In the genomic region with DNA sequence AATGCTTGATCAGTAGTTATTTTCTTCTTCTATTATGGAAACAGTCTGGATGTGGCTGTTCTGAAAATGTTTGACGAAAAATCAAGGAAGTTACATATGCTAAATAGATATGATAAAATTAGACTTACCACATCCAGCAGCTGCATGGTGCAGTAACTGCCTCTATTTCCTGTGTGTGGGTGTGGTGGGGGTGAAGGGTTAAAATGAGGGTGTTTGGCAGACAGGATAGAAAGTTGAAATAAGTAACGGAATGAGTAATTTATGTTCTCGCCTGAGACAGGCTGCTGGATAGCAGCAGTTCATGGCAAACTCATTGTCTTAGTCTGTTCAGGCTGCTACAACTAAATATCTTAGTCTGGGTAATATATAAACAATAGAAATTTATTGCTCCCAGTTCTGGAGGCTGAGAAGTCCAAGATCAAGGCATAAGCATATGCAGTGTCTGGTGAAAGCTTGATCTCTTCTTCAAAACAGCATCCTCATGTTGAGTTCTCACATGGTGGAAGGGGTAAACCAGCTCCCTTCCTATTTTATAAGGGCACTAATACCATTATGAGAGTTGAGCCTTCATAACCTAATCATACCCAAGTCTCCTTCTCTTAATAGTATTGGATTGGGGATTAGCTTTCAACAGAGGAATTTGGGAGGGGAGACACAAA, we compare ENCODE assay signal across 11 cellular contexts.
A peak's percentile ranks its signal among the peaks of the same experiment; 100 is the strongest.
DNase-seq lines count a peak whose midpoint lies in the region; ATAC-seq and TF ChIP-seq lines count a peak whose summit lies in the region.
"Had no signal": no experiment of that assay in that cellular context is flagged by ENCODE, and none has a peak within 500 bp of the region (broad histone marks: within the 10 kb centered on the region; RNA-seq: fewer than 3 reads in every experiment).

No MANE protein-coding gene starts in this region.

- H3K4me1 Mint-ChIP-seq in T-cell (peaks cover 14 to 19% (median 14%) of the 10 kb centered on the region in 3 donors), nephron progenitor cell (no peaks in the 10 kb centered on the region)

- no peaks in the 10 kb centered on the region for H3K36me3 Mint-ChIP-seq in T-cell
- no peaks in the 10 kb centered on the region for H3K36me3 Mint-ChIP-seq in nephron progenitor cell (ENCODE audit: low read depth)

- no peak for DNase-seq in activated CD4-positive, CD25-positive, alpha-beta regulatory T cell treated with anti-CD3 and anti-CD28 coated beads, Interleukin-2, amount 50 U/mL, for 72 hours
- DNase-seq in T-cell (peak in 9 of 34 experiments; percentile 5 to 50 (median 14)), nephron progenitor cell (no peak), NCI-H748 treated with DMSO at 0.1 percent for 48 hours (lab: John Stamatoyannopoulos, UW) (no peak), NCI-H1417 (lab: John Stamatoyannopoulos, UW) (no peak)
- peak in 2 of 3 experiments; percentile 22 to 38 for DNase-seq in stimulated activated CD4-positive, alpha-beta T cell treated with anti-CD3 and anti-CD28 coated beads, TNF-alpha, amount 100 ng/mL, for 24 hours (ENCODE audit: low read depth in 3 of 3)
- DNase-seq: activated CD4-positive, CD25-positive, alpha-beta regulatory T cell; left ventricle myocardium inferior; NCI-H1694 had no signal

- CTCF ChIA-PET in T-cell (lab: Charles Lee): no interaction called here

- peak overlapping the region in 1 of 2 donors; percentile 79 for H3K27ac Mint-ChIP-seq in T-cell
- no peak overlapping the region for H3K27ac Mint-ChIP-seq in nephron progenitor cell

- no peak for TF ChIP-seq CTCF in nephron progenitor cell (IDR thresholded peaks at IDR 0.05)

- POLR2A ChIA-PET in T-cell (lab: Charles Lee): no interaction called here

- peak; percentile 30 to 72 for ATAC-seq in activated CD4-positive, CD25-positive, alpha-beta regulatory T cell treated with anti-CD3 and anti-CD28 coated beads, Interleukin-2, amount 50 U/mL, for 24 hours
- ATAC-seq in HG03108 (IDR thresholded peaks at IDR 0.05; ENCODE audit: unreplicated experiment): peak; percentile 93
- peak; percentile 66 to 88 (median 78) for ATAC-seq in T-cell (replicated peaks in 1 of 4)

- H3K9me3 Mint-ChIP-seq in T-cell (peaks cover 4 to 8% (median 5%) of the 10 kb centered on the region in 3 donors), nephron progenitor cell (no peaks in the 10 kb centered on the region)

- H3K27me3 Mint-ChIP-seq in T-cell (no peaks in the 10 kb centered on the region), nephron progenitor cell (ENCODE audit: low read depth, poor library complexity) (no peaks in the 10 kb centered on the region)

- H3K4me3 Mint-ChIP-seq in T-cell: peak overlapping the region in 1 of 3 donors; percentile 14
- H3K4me3 Mint-ChIP-seq in nephron progenitor cell: no peak overlapping the region

Comparison
In these comparisons a context has a peak if more than half of its experiments do, and no peak if none do; other contexts are left out.
1. DNase-seq: peak in stimulated activated CD4-positive, alpha-beta T cell treated with anti-CD3 and anti-CD28 coated beads, TNF-alpha, amount 100 ng/mL, for 24 hours (2 of 3); none in activated CD4-positive, CD25-positive, alpha-beta regulatory T cell treated with anti-CD3 and anti-CD28 coated beads, Interleukin-2, amount 50 U/mL, for 72 hours (single experiment), nephron progenitor cell (single experiment), NCI-H748 treated with DMSO at 0.1 percent for 48 hours (single experiment) and NCI-H1417 (0 of 3).
2. Peak in every context shown above with its lines, with median percentiles within 50 percentile points of each other: ATAC-seq.